ENCODE assay signal across 6 cellular contexts in genomic region chr1:154956557-154956956, GRCh38. TPM values are rescaled to one million over a fixed set of nuclear protein-coding genes. Genes with fewer than 3 reads are reported as not detected.
DNase-seq lines count a peak whose midpoint lies in the region; ATAC-seq and TF ChIP-seq lines count a peak whose summit lies in the region.

No MANE protein-coding gene starts in this region.

- H3K79me2 ChIP-seq in Karpas-422 (ENCODE audit: low read length) (peaks cover 40% of the 10 kb centered on the region), parathyroid adenoma (no peaks in the 10 kb centered on the region)

- H3K4me3 ChIP-seq in Karpas-422 (ENCODE audit: low read length) (peak overlapping the region; percentile 72), parathyroid adenoma (ENCODE audit: low read depth, low read length) (peak overlapping the region; percentile 85)

- H3K27me3 Mint-ChIP-seq in dendritic cell treated with granulocyte-macrophage colony-stimulating factor and Interleukin-4, amounts not matched to agents 40 ng/mL and 50 ng/mL, for 4 days, result no peaks in the 10 kb centered on the region

- no peaks in the 10 kb centered on the region for H3K9me3 Mint-ChIP-seq in dendritic cell treated with granulocyte-macrophage colony-stimulating factor and Interleukin-4, amounts not matched to agents 40 ng/mL and 50 ng/mL, for 4 days

- H3K27me3 ChIP-seq in Karpas-422 (ENCODE audit: low read length), result no peaks in the 10 kb centered on the region
- H3K27me3 ChIP-seq in parathyroid adenoma (ENCODE audit: control insufficient read depth, insufficient read depth, low read length), result no peaks in the 10 kb centered on the region

- H2AFZ ChIP-seq in Karpas-422 (ENCODE audit: low read length) (no peak overlapping the region), parathyroid adenoma (no peak overlapping the region)

- H3K4me1 ChIP-seq in Karpas-422 (ENCODE audit: low read length) (peaks cover 61% of the 10 kb centered on the region), parathyroid adenoma (peaks cover 17% of the 10 kb centered on the region)

- H4K20me1 ChIP-seq in Karpas-422 (ENCODE audit: insufficient read depth, low read depth, low read length), result no peaks in the 10 kb centered on the region

- H3K9me3 ChIP-seq in Karpas-422 (ENCODE audit: low read length) (no peaks in the 10 kb centered on the region), parathyroid adenoma (ENCODE audit: control insufficient read depth, low read length) (no peaks in the 10 kb centered on the region)

- H3K27ac ChIP-seq in Karpas-422 (ENCODE audit: low read length) (peak overlapping the region; percentile 39), parathyroid adenoma (no peak overlapping the region)

- no peaks in the 10 kb centered on the region for H3K9me2 ChIP-seq in Karpas-422 (replicated peaks; ENCODE audit: insufficient read depth, low read length)

- peaks cover 48% of the 10 kb centered on the region for H3K36me3 Mint-ChIP-seq in dendritic cell treated with granulocyte-macrophage colony-stimulating factor and Interleukin-4, amounts not matched to agents 40 ng/mL and 50 ng/mL, for 4 days (ENCODE audit: low read depth)

- TF ChIP-seq CTCF in parathyroid adenoma (IDR thresholded peaks at IDR 0.05), result no peak

- H3K9ac ChIP-seq in Karpas-422 (ENCODE audit: low read length) (peak overlapping the region; percentile 74), parathyroid adenoma (no peak overlapping the region)

- no peaks in the 10 kb centered on the region for H3K36me3 ChIP-seq in Karpas-422 (ENCODE audit: insufficient read depth, low read length)
- H3K36me3 ChIP-seq in parathyroid adenoma (ENCODE audit: control insufficient read depth, insufficient read depth, low read length), result no peaks in the 10 kb centered on the region

- H3K4me1 Mint-ChIP-seq in dendritic cell treated with granulocyte-macrophage colony-stimulating factor and Interleukin-4, amounts not matched to agents 40 ng/mL and 50 ng/mL, for 4 days (ENCODE audit: low read depth), result peaks cover 86% of the 10 kb centered on the region

- POLR2A ChIA-PET in HEK293T (lab: Yijun Ruan, JAX), result interaction anchor here (0.7 to 1.9 kb wide), 12 partner anchors 8 to 95 kb away, joined by 3 to 10 read pairs (median 5); partner anchors contain the start of genes ADAM15, FLAD1, PMVK and SHC1

- no peak for ATAC-seq in GM19455 (IDR thresholded peaks at IDR 0.05; ENCODE audit: unreplicated experiment)

- peak overlapping the region; percentile 92 for H3K27ac Mint-ChIP-seq in dendritic cell treated with granulocyte-macrophage colony-stimulating factor and Interleukin-4, amounts not matched to agents 40 ng/mL and 50 ng/mL, for 4 days

- intact Hi-C loops in dendritic cell treated with granulocyte-macrophage colony-stimulating factor and Interleukin-4, amounts not matched to agents 40 ng/mL and 50 ng/mL, for 4 days (cut with micrococcal nuclease), result no loop called here

- H3K4me3 Mint-ChIP-seq in dendritic cell treated with granulocyte-macrophage colony-stimulating factor and Interleukin-4, amounts not matched to agents 40 ng/mL and 50 ng/mL, for 4 days, result peak overlapping the region; percentile 96

- H3K4me2 ChIP-seq in Karpas-422 (ENCODE audit: low read depth, low read length, poor library complexity, severe bottlenecking) (peak overlapping the region; percentile 83), parathyroid adenoma (ENCODE audit: low read length) (peak overlapping the region; percentile 85)

- no peak for DNase-seq in Karpas-422
- no peak for DNase-seq in LoVo (ENCODE audit: low spot score)
- no peak for DNase-seq in HEK293T (ENCODE audit: extremely low spot score)

- CTCF ChIA-PET in HEK293T (lab: Yijun Ruan, JAX), result interaction anchor here (0.7 to 2.1 kb wide), 7 partner anchors 11 to 216 kb away, joined by 3 to 14 read pairs (median 3); partner anchors contain the start of genes KRTCAP2 and LENEP

TF ChIP-seq in HEK293T, 16 proteins besides CTCF, POLR2A, EP300 and RAD21:
- TF ChIP-seq FOXK2 (IDR thresholded peaks at IDR 0.05) (no peak), PKNOX1 (IDR thresholded peaks at IDR 0.05) (no peak), FOXA1 (IDR thresholded peaks at IDR 0.05) (no peak), ELF4 (IDR thresholded peaks at IDR 0.05) (no peak), SUZ12 (IDR thresholded peaks at IDR 0.05) (no peak), HDGF (IDR thresholded peaks at IDR 0.05; ENCODE audit: borderline replicate concordance) (no peak), BHLHE40 (IDR thresholded peaks at IDR 0.05; ENCODE audit: borderline replicate concordance) (no peak), TARDBP (IDR thresholded peaks at IDR 0.05) (no peak), SP1 (IDR thresholded peaks at IDR 0.05) (no peak), L3MBTL2 (conservative IDR thresholded peaks at IDR 0.05) (no peak), ZNF384 (IDR thresholded peaks at IDR 0.05) (no peak)

RNA-seq across cellular contexts. Expression of gene PBXIP1, which starts 0.7 kb away (rescaled TPM):
- total RNA-seq in Karpas-422 (2014; rRNA removed; shearing (Covaris generic); ENCODE audit: low replicate concordance), result 26.1 and 55.8 TPM in 2 replicates

RNA-seq across cellular contexts. Expression of gene PYGO2, which starts 5.0 kb away (rescaled TPM):
- total RNA-seq in Karpas-422 (2014; rRNA removed; shearing (Covaris generic); ENCODE audit: low replicate concordance), result 37.3 and 44.4 TPM in 2 replicates

RNA-seq across cellular contexts. Expression of gene SHC1, which starts 14.0 kb away (rescaled TPM):
- 27.8 and 35.3 TPM in 2 replicates for total RNA-seq in Karpas-422 (2014; rRNA removed; shearing (Covaris generic); ENCODE audit: low replicate concordance)

RNA-seq across cellular contexts. Expression of gene CKS1B, which starts 17.9 kb away (rescaled TPM):
- 110 and 225 TPM in 2 replicates for total RNA-seq in Karpas-422 (2014; rRNA removed; shearing (Covaris generic); ENCODE audit: low replicate concordance)

RNA-seq across cellular contexts. Expression of gene PMVK, which starts 20.0 kb away (rescaled TPM):
- 11.1 and 14.1 TPM in 2 replicates for total RNA-seq in Karpas-422 (2014; rRNA removed; shearing (Covaris generic); ENCODE audit: low replicate concordance)
